ENCODE assay signal across 1 cellular context in the genomic region with DNA sequence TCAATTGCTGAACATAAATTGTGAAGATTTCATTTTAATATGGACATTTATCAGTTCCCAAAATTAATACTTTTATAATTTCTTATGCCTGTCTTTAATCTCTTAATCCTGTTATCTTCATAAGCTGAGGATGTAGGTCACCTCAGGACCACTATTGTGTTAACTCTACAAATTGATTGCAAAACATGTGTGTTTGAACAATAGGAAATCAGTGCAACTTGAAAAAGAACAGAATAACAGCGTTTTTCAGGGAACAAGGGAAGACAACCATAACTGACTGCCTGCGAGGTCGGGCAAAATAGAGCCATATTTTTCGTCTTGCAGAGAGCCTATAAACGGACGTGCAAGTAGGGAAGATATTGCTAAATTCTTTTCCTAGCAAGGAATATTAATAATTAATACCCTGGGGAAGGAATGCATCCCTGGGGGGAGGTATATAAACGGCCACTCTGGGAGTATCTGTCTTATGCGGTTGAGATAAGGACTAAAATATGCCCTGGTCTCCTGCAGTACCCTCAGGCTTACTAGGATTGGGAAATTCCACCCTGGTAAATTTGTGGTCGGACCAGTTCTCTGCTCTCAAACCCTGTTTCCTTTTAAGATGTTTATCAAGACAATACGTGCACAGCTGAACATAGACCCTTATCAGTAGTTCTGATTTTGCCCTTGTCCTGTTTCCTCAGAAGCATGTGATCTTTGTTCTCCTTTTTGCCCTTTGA.
A peak's percentile ranks its signal among the peaks of the same experiment; 100 is the strongest.
TF ChIP-seq lines count a peak whose summit lies in the region.

No MANE protein-coding gene starts in this region.

TF ChIP-seq in HepG2, 621 proteins besides CTCF, POLR2A, EP300 and RAD21 (continued from another document):
- TF ChIP-seq, protein P1, sequence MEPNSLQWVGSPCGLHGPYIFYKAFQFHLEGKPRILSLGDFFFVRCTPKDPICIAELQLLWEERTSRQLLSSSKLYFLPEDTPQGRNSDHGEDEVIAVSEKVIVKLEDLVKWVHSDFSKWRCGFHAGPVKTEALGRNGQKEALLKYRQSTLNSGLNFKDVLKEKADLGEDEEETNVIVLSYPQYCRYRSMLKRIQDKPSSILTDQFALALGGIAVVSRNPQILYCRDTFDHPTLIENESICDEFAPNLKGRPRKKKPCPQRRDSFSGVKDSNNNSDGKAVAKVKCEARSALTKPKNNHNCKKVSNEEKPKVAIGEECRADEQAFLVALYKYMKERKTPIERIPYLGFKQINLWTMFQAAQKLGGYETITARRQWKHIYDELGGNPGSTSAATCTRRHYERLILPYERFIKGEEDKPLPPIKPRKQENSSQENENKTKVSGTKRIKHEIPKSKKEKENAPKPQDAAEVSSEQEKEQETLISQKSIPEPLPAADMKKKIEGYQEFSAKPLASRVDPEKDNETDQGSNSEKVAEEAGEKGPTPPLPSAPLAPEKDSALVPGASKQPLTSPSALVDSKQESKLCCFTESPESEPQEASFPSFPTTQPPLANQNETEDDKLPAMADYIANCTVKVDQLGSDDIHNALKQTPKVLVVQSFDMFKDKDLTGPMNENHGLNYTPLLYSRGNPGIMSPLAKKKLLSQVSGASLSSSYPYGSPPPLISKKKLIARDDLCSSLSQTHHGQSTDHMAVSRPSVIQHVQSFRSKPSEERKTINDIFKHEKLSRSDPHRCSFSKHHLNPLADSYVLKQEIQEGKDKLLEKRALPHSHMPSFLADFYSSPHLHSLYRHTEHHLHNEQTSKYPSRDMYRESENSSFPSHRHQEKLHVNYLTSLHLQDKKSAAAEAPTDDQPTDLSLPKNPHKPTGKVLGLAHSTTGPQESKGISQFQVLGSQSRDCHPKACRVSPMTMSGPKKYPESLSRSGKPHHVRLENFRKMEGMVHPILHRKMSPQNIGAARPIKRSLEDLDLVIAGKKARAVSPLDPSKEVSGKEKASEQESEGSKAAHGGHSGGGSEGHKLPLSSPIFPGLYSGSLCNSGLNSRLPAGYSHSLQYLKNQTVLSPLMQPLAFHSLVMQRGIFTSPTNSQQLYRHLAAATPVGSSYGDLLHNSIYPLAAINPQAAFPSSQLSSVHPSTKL (CRISPR knock-in tag; IDR thresholded peaks at IDR 0.05), result peak; percentile 48
- TF ChIP-seq MED1 (CRISPR knock-in tag; IDR thresholded peaks at IDR 0.05), result peak; percentile 71
